ENCODE assay signal across 1 cellular context in the genomic region with DNA sequence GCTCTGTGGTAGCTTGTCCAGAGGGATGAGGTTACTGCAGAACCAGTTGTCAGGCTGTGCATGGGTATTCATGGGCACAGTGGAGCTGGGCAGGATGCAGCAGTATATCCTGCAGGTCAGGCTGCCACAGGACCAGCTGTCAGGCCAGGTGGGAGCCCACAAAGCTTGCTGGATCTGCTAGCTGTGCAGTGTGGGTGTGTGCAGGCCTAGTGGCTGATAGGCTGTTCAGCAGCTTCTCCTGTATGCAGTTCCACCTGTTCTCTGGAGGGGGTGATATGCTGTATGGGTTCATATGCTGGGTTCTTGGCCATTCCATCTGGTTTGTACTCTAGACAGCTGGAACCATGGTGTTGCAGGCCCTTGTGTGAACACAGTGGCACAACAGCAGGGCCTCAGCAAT.
TF ChIP-seq lines count a peak whose summit lies in the region.

No MANE protein-coding gene starts in this region.

TF ChIP-seq in K562, 482 proteins besides CTCF, POLR2A, EP300 and RAD21 (continued from another document):
- TF ChIP-seq, protein P1, sequence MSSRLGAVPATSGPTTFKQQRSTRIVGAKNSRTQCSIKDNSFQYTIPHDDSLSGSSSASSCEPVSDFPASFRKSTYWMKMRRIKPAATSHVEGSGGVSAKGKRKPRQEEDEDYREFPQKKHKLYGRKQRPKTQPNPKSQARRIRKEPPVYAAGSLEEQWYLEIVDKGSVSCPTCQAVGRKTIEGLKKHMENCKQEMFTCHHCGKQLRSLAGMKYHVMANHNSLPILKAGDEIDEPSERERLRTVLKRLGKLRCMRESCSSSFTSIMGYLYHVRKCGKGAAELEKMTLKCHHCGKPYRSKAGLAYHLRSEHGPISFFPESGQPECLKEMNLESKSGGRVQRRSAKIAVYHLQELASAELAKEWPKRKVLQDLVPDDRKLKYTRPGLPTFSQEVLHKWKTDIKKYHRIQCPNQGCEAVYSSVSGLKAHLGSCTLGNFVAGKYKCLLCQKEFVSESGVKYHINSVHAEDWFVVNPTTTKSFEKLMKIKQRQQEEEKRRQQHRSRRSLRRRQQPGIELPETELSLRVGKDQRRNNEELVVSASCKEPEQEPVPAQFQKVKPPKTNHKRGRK (tag; IDR thresholded peaks at IDR 0.05), result no peak
- TF ChIP-seq, protein P2, sequence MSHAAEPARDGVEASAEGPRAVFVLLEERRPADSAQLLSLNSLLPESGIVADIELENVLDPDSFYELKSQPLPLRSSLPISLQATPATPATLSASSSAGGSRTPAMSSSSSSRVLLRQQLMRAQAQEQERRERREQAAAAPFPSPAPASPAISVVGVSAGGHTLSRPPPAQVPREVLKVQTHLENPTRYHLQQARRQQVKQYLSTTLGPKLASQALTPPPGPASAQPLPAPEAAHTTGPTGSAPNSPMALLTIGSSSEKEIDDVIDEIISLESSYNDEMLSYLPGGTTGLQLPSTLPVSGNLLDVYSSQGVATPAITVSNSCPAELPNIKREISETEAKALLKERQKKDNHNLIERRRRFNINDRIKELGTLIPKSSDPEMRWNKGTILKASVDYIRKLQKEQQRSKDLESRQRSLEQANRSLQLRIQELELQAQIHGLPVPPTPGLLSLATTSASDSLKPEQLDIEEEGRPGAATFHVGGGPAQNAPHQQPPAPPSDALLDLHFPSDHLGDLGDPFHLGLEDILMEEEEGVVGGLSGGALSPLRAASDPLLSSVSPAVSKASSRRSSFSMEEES (CRISPR knock-in tag; IDR thresholded peaks at IDR 0.05), result no peak
- no peak for TF ChIP-seq BCOR (IDR thresholded peaks at IDR 0.05)
- no peak for TF ChIP-seq TBL1XR1 (IDR thresholded peaks at IDR 0.05; ENCODE audit: low read length in 2 of 2)
- no peak for TF ChIP-seq NR2F6 (CRISPR knock-in tag; IDR thresholded peaks at IDR 0.05)
- no peak for TF ChIP-seq CC2D1A (IDR thresholded peaks at IDR 0.05)
- TF ChIP-seq CBX5 (IDR thresholded peaks at IDR 0.05; ENCODE audit: borderline replicate concordance, low read depth), result no peak
